9 cellular contexts compared by ENCODE assay signal in the genomic region with DNA sequence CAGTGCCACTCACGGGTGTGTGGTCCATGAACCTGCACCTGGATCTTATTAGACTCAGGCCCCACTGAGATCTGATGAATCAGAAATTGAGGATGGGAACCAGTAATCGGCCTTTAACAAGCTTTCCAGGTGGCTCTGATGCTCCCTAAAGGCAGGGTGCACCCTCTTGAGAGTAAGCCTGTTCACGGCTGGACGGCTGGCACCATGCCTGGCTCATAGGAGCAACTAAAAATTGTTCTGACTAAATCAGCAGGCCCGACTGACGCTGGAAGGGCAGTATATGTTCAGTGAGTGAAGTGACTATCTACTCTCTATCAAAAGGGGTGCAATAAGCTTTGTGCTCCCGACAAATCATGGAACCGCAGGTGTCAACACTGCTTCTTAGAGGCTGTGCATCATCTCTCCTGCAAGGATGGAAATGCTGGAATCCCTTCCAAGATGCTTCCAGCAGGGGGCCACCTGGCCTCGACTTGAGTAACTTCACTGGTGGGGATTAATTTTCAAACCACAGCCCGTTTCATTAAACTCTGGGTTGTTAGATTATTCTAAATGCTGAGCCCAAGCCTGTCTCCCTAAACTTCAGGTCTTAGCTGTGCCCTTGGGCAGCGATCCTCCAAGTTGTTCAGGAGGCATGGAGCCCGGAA. TPM values are rescaled to one million over a fixed set of nuclear protein-coding genes. Genes with fewer than 3 reads are reported as not detected.
DNase-seq lines count a peak whose midpoint lies in the region; ATAC-seq and TF ChIP-seq lines count a peak whose summit lies in the region.
"Had no signal": no experiment of that assay in that cellular context is flagged by ENCODE, and none has a peak within 500 bp of the region (broad histone marks: within the 10 kb centered on the region; RNA-seq: fewer than 3 reads in every experiment).

No MANE protein-coding gene starts in this region.

- intact Hi-C loops in right lobe of liver (cut with DNase I): no loop called here
- intact Hi-C loops in prostate gland (cut with DNase I): no loop called here

- no peak overlapping the region for H3K27ac ChIP-seq in right lobe of liver
- H3K27ac ChIP-seq in prostate gland: no peak overlapping the region

- peak; percentile 70 for TF ChIP-seq CTCF in BE2C (IDR thresholded peaks at IDR 0.05; ENCODE audit: low read depth, low read length)
- peak; percentile 69 for TF ChIP-seq CTCF in astrocyte of the cerebellum (IDR thresholded peaks at IDR 0.05; ENCODE audit: low read depth, low read length, missing control alignments)
- TF ChIP-seq CTCF in right lobe of liver (IDR thresholded peaks at IDR 0.05): peak in 3 of 4 donors; percentile 32 to 45 (median 37)
- peak in 2 of 4 experiments; percentile 15 to 23 for TF ChIP-seq CTCF in prostate gland (IDR thresholded peaks at IDR 0.05)

- peak; percentile 24 to 48 (median 28) for ATAC-seq in right lobe of liver
- ATAC-seq: activated T-cell treated with anti-CD3 and anti-CD28 coated beads, Interleukin-2, amount 50 U/mL, for 72 hours had no signal

- DNase-seq in BE2C (peak; percentile 43), HuH-7 (ENCODE audit: low spot score) (peak; percentile 13), astrocyte of the cerebellum (ENCODE audit: low read depth) (peak; percentile 26), right lobe of liver (no peak), prostate gland (ENCODE audit: low spot score) (no peak), SW480 (ENCODE audit: low spot score) (no peak)
- no peak for DNase-seq in stimulated activated naive CD4-positive, alpha-beta T cell treated with Interleukin-2 at 50 U/mL for 16 hours (lab: John Stamatoyannopoulos, UW)
- DNase-seq in activated CD4-positive, alpha-beta T cell treated with anti-CD3 and anti-CD28 coated beads for 48 hours: no peak
- DNase-seq: activated T-cell treated with anti-CD3 and anti-CD28 coated beads, Interleukin-2, amount 50 U/mL, for 72 hours had no signal

- H3K9me3 ChIP-seq in BE2C (no peaks in the 10 kb centered on the region), right lobe of liver (no peaks in the 10 kb centered on the region), prostate gland (no peaks in the 10 kb centered on the region)

- 82% methylated on average over 9 of the region's 12 CpGs for WGBS in right lobe of liver (ENCODE audit: insufficient coverage, low coverage, low lambda C conversion rate, missing lambda C conversion rate)
- 81% methylated on average over 12 of the region's 12 CpGs for WGBS in prostate gland

- H3K27me3 ChIP-seq in BE2C (no peaks in the 10 kb centered on the region), right lobe of liver (no peaks in the 10 kb centered on the region), prostate gland (replicated peaks; ENCODE audit: insufficient read depth) (no peaks in the 10 kb centered on the region)

- in situ Hi-C loops in astrocyte of the cerebellum (cut with HindIII; ENCODE audit: low sequenced_read_pairs): no loop called here

- no peaks in the 10 kb centered on the region for H3K4me1 ChIP-seq in BE2C
- no peaks in the 10 kb centered on the region for H3K4me1 ChIP-seq in right lobe of liver
- H3K4me1 ChIP-seq in prostate gland (replicated peaks): no peaks in the 10 kb centered on the region

- H3K36me3 ChIP-seq in BE2C: peaks cover 6% of the 10 kb centered on the region; the same call in 1 of the 2 replicates
- peaks cover 0 to 5% (median 2%) of the 10 kb centered on the region in 4 donors for H3K36me3 ChIP-seq in right lobe of liver
- no peaks in the 10 kb centered on the region for H3K36me3 ChIP-seq in prostate gland

- no peak for TF ChIP-seq POLR2A in right lobe of liver (IDR thresholded peaks at IDR 0.05)
- TF ChIP-seq POLR2A in prostate gland (IDR thresholded peaks at IDR 0.05): no peak

- no peak overlapping the region for H3K4me3 ChIP-seq in BE2C (ENCODE audit: low read depth, low read length)
- H3K4me3 ChIP-seq in astrocyte of the cerebellum (ENCODE audit: low read depth, low read length): no peak overlapping the region
- H3K4me3 ChIP-seq in right lobe of liver: no peak overlapping the region
- H3K4me3 ChIP-seq in prostate gland: no peak overlapping the region

RNA-seq across cellular contexts. Expression of gene TMTC4, which starts 28.4 kb away (rescaled TPM):
- polyA plus RNA-seq in BE2C (2012; ENCODE audit: insufficient read depth, insufficient read length, low read depth): 11.4 TPM
- total RNA-seq in right lobe of liver (10 to 100 TPM; 10.7 to 17.9 (median 14.1) TPM), prostate gland (10 to 100 TPM; 20.2 to 22.4 TPM)

RNA-seq across cellular contexts. Expression of gene GGACT, which starts 57.6 kb away (rescaled TPM):
- 21.3 TPM for polyA plus RNA-seq in BE2C (2012; ENCODE audit: insufficient read depth, insufficient read length, low read depth)
- total RNA-seq in right lobe of liver (1 to 10 TPM; 4.7 to 9.0 (median 5.9) TPM), prostate gland (10 to 100 TPM in 1 of 2 donors, 1 to 10 TPM in 1; 4.8 to 15.1 TPM)

Comparison
In these comparisons a context has a peak if more than half of its experiments do, and no peak if none do; other contexts are left out.
1. DNase-seq: peak in BE2C (single experiment), HuH-7 (single experiment) and astrocyte of the cerebellum (single experiment); none in right lobe of liver (0 of 3), prostate gland (single experiment), stimulated activated naive CD4-positive, alpha-beta T cell treated with Interleukin-2 at 50 U/mL for 16 hours (single experiment), activated CD4-positive, alpha-beta T cell treated with anti-CD3 and anti-CD28 coated beads for 48 hours (single experiment) and SW480 (single experiment).